In genomic region chr7:37304926-37305325, GRCh38 we compare ENCODE assay signal across 25 cellular contexts.
"Had no signal": no experiment of that assay in that cellular context is flagged by ENCODE, and none has a peak within 500 bp of the region (broad histone marks: within the 10 kb centered on the region; RNA-seq: fewer than 3 reads in every experiment).

No MANE protein-coding gene starts in this region.

- H3K36me3 ChIP-seq: adrenal gland, brain microvascular endothelial cell, lower lobe of right lung, upper lobe of left lung, vagina had no signal

- H3K27ac Mint-ChIP-seq: activated CD4-positive, alpha-beta T cell treated with anti-CD3 and anti-CD28 coated beads for 36 hours; activated CD8-positive, alpha-beta memory T cell treated with anti-CD3 and anti-CD28 coated beads, Interleukin-2, amount 10 ng/mL, durations not matched to agents 7 days and 5 days; activated CD8-positive, alpha-beta T cell treated with anti-CD3 and anti-CD28 coated beads, Interleukin-2, amount 10 ng/mL, durations not matched to agents 7 days and 5 days; activated naive CD8-positive, alpha-beta T cell; T-helper 2 cell treated with Interferon-gamma antibody and Interleukin-4, amounts not matched to agents 5 μg/mL and 100 μg/mL, for 36 hours had no signal

- DNase-seq: activated CD4-positive, alpha-beta T cell treated with anti-CD3 and anti-CD28 coated beads for 36 hours; activated CD4-positive, CD25-positive, alpha-beta regulatory T cell; activated CD8-positive, alpha-beta memory T cell treated with anti-CD3 and anti-CD28 coated beads, Interleukin-2, amount 10 ng/mL, durations not matched to agents 7 days and 5 days; activated CD8-positive, alpha-beta T cell treated with anti-CD3 and anti-CD28 coated beads, Interleukin-2, amount 10 ng/mL, durations not matched to agents 7 days and 5 days; activated effector memory CD4-positive, alpha-beta T cell treated with Interleukin-2 at 50 U/mL for 16 hours; activated naive CD4-positive, alpha-beta T cell treated with Interleukin-2 at 50 U/mL for 16 hours; adrenal gland; aorta; brain microvascular endothelial cell; foreskin keratinocyte; heart right ventricle; lower lobe of right lung; mesendoderm; natural killer cell; posterior cingulate gyrus; right cardiac atrium; stimulated activated CD4-positive, alpha-beta T cell treated with anti-CD3 and anti-CD28 coated beads, Interleukin-12 subunit alpha, Interleukin-12 subunit beta, amount 100 ng/mL, for 4 hours; stimulated activated CD4-positive, alpha-beta T cell treated with anti-CD3 and anti-CD28 coated beads, Interleukin-4, amount 100 ng/mL, for 1 hour; stimulated activated naive CD8-positive, alpha-beta T cell treated with anti-CD3 and anti-CD28 coated beads, Interleukin-15, Interleukin-2, amounts not matched to agents 100 U/mL and 50 U/mL, for 24 hours; T-helper 1 cell had no signal

- ATAC-seq: activated CD4-positive, alpha-beta T cell treated with anti-CD3 and anti-CD28 coated beads for 36 hours; activated CD8-positive, alpha-beta memory T cell treated with anti-CD3 and anti-CD28 coated beads, Interleukin-2, amount 10 ng/mL, durations not matched to agents 7 days and 5 days; activated CD8-positive, alpha-beta T cell treated with anti-CD3 and anti-CD28 coated beads, Interleukin-2, amount 10 ng/mL, durations not matched to agents 7 days and 5 days; foreskin keratinocyte; heart right ventricle; lower lobe of right lung; natural killer cell; right cardiac atrium; stimulated activated naive CD8-positive, alpha-beta T cell treated with anti-CD3 and anti-CD28 coated beads, Interleukin-15, Interleukin-2, amounts not matched to agents 100 U/mL and 50 U/mL, for 24 hours had no signal

- H3K27me3 ChIP-seq: adrenal gland, brain microvascular endothelial cell, esophagus muscularis mucosa, foreskin keratinocyte, upper lobe of left lung, vagina had no signal

- H3K4me1 ChIP-seq: foreskin keratinocyte had no signal

- H3K9me3 ChIP-seq: adrenal gland, esophagus muscularis mucosa, lower lobe of right lung, upper lobe of left lung, vagina had no signal

- H3K4me3 Mint-ChIP-seq: activated CD4-positive, alpha-beta T cell treated with anti-CD3 and anti-CD28 coated beads for 36 hours; activated CD8-positive, alpha-beta memory T cell treated with anti-CD3 and anti-CD28 coated beads, Interleukin-2, amount 10 ng/mL, durations not matched to agents 7 days and 5 days; activated CD8-positive, alpha-beta T cell treated with anti-CD3 and anti-CD28 coated beads, Interleukin-2, amount 10 ng/mL, durations not matched to agents 7 days and 5 days; activated naive CD8-positive, alpha-beta T cell; natural killer cell; T-helper 2 cell treated with Interferon-gamma antibody and Interleukin-4, amounts not matched to agents 5 μg/mL and 100 μg/mL, for 36 hours had no signal

- H3K9me3 Mint-ChIP-seq: natural killer cell had no signal

- H3K36me3 Mint-ChIP-seq: natural killer cell had no signal

- H3K27ac ChIP-seq: adrenal gland, brain microvascular endothelial cell, foreskin keratinocyte, lower lobe of right lung, upper lobe of left lung had no signal

- H3K27me3 Mint-ChIP-seq: activated CD4-positive, alpha-beta T cell treated with anti-CD3 and anti-CD28 coated beads for 36 hours; activated CD8-positive, alpha-beta memory T cell treated with anti-CD3 and anti-CD28 coated beads, Interleukin-2, amount 10 ng/mL, durations not matched to agents 7 days and 5 days; activated naive CD8-positive, alpha-beta T cell had no signal

- H3K4me3 ChIP-seq: adrenal gland, esophagus muscularis mucosa, heart right ventricle, lower lobe of right lung, upper lobe of left lung, vagina had no signal
